12 cellular contexts compared by ENCODE assay signal in the genomic region with DNA sequence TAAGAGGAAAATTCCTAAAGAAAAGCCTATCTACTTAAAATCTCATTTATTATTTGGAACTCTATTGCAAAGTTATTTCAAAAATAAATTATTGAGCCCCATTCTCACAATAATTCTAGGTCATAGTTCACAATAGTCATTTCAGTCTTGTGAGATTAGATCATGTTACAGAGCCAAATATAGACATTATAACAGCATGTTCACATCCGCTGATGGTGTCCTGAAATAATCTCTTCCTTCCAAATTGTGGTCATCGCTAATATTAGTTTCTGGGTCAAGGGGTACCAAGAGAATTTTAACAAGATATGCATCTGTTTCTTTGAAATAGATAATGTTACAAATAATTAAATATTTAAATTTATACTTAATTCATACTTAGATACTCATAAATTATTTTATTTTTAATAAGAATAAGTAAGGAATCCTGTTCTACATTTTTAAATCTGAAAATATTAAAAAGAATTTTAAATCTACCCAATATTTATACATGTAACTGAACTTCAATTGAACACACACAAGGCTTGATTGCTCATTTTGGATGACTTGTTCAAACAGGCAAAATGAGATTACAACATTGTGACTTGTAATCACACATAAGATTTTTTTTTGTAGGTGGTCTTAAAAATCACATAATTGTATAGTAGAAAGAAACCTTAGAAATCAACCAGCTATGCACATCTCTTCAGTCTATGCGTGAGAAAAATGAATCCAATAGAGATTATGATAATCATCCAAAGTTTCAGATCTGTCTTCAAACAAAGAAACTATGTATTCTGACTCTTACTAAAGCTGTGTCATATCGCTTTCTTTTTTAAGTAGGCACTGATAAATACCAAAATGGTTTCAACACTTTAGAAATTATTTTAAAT. TPM values are rescaled to one million over a fixed set of nuclear protein-coding genes. Genes with fewer than 3 reads are reported as not detected.
DNase-seq lines count a peak whose midpoint lies in the region; ATAC-seq and TF ChIP-seq lines count a peak whose summit lies in the region.
"Had no signal": no experiment of that assay in that cellular context is flagged by ENCODE, and none has a peak within 500 bp of the region (broad histone marks: within the 10 kb centered on the region; RNA-seq: fewer than 3 reads in every experiment).

No MANE protein-coding gene starts in this region.

- TF ChIP-seq CTCF in fibroblast of mammary gland (conservative IDR thresholded peaks at IDR 0.05; ENCODE audit: control insufficient read depth, insufficient read depth, low read depth, low read length) (no peak), body of pancreas (IDR thresholded peaks at IDR 0.05) (no peak)

- WGBS in mesodermal cell (ENCODE audit: insufficient coverage in 2 of 2), 2 experiments, result 100% methylated on average over 1 of the region's 4 CpGs; no CpG with 5 or more reads in 1 of the 2 experiments
- 62 to 73% methylated on average over 4 of the region's 4 CpGs for WGBS in body of pancreas, 2 donors

- no peak for ATAC-seq in body of pancreas

- H3K27ac ChIP-seq in SJCRH30, result peak overlapping the region; percentile 15; the same call in 1 of the 2 replicates
- peak overlapping the region; percentile 33 for H3K27ac ChIP-seq in mesodermal cell (ENCODE audit: low read depth, low read length, severe bottlenecking)
- peak overlapping the region in 1 of 4 donors; percentile 21 for H3K27ac ChIP-seq in body of pancreas
- H3K27ac ChIP-seq: HL-60 had no signal

- H3K9me3 ChIP-seq in SJCRH30 (replicated peaks) (no peaks in the 10 kb centered on the region), mesodermal cell (ENCODE audit: control insufficient read depth, low read length) (no peaks in the 10 kb centered on the region), body of pancreas (no peaks in the 10 kb centered on the region)

- intact Hi-C loops in body of pancreas (cut with DNase I), result no loop called here

- H3K36me3 ChIP-seq in SJCRH30 (no peaks in the 10 kb centered on the region), mesodermal cell (ENCODE audit: control insufficient read depth, insufficient read depth, low read length) (no peaks in the 10 kb centered on the region), body of pancreas (replicated peaks in 1 of 2; ENCODE audit: insufficient read depth in 1 of 2, low read depth in 2 of 2) (no peaks in the 10 kb centered on the region)

- DNase-seq in AG20443 (ENCODE audit: low spot score) (peak; percentile 14), SJCRH30 (peak in 1 of 2 experiments; percentile 35), fibroblast of mammary gland (ENCODE audit: low read depth) (peak; percentile 70), NCI-H1048 (lab: John Stamatoyannopoulos, UW) (no peak), glomerular visceral epithelial cell (ENCODE audit: extremely low spot score) (no peak), body of pancreas (no peak), germinal center (ENCODE audit: low spot score) (no peak)
- DNase-seq: activated CD4-positive, alpha-beta T cell treated with anti-CD3 and anti-CD28 coated beads, Interleukin-2, amount 10 ng/mL, durations not matched to agents 24 days and 14 days; activated naive CD4-positive, alpha-beta T cell treated with anti-CD3 and anti-CD28 coated beads, Interleukin-2, amount 50 U/mL, for 16 hours; NCI-H1417 had no signal

- peaks cover 29% of the 10 kb centered on the region for H3K4me1 ChIP-seq in SJCRH30
- peaks cover 5% of the 10 kb centered on the region for H3K4me1 ChIP-seq in mesodermal cell (ENCODE audit: control insufficient read depth, insufficient read depth, low read length, poor library complexity, severe bottlenecking)
- peaks cover 6% of the 10 kb centered on the region for H3K4me1 ChIP-seq in body of pancreas

- H3K4me3 ChIP-seq in SJCRH30, result no peak overlapping the region
- no peak overlapping the region for H3K4me3 ChIP-seq in fibroblast of mammary gland (ENCODE audit: control insufficient read depth, low read depth, low read length)
- no peak overlapping the region for H3K4me3 ChIP-seq in mesodermal cell (ENCODE audit: extremely low read depth, insufficient read depth, low read length, poor library complexity, severe bottlenecking)
- H3K4me3 ChIP-seq in body of pancreas, result no peak overlapping the region

- no peak for TF ChIP-seq POLR2A in body of pancreas (IDR thresholded peaks at IDR 0.05)

- H3K27me3 ChIP-seq in SJCRH30 (no peaks in the 10 kb centered on the region), body of pancreas (no peaks in the 10 kb centered on the region)

RNA-seq across cellular contexts. Expression of a gene that starts 13.1 kb away (rescaled TPM):
- total RNA-seq in SJCRH30 (2014; rRNA removed; shearing (Covaris generic)), result not detected in 2 replicates
- polyA plus RNA-seq in mesodermal cell (2013, experiment 1 of 2), result not detected
- not detected for polyA plus RNA-seq in mesodermal cell (2013, experiment 2 of 2)
- total RNA-seq in body of pancreas, result under 1 TPM in 1 of 2 donors, not detected in 1; 0.26 TPM
- total RNA-seq: activated CD4-positive, alpha-beta T cell treated with anti-CD3 and anti-CD28 coated beads, Interleukin-2, amount 10 ng/mL, durations not matched to agents 24 days and 14 days had no signal

Comparison
In these comparisons a context has a peak if more than half of its experiments do, and no peak if none do; other contexts are left out.
1. DNase-seq: peak in AG20443 (single experiment) and fibroblast of mammary gland (single experiment); none in NCI-H1048 (single experiment), glomerular visceral epithelial cell (single experiment), body of pancreas (0 of 4) and germinal center (single experiment).